ENCODE assay signal across 1 cellular context in genomic region chr7:4830176-4830575, GRCh38.
TF ChIP-seq lines count a peak whose summit lies in the region.

No MANE protein-coding gene starts in this region.

TF ChIP-seq in HepG2, 621 proteins besides CTCF, POLR2A, EP300 and RAD21 (continued from another document):
- TF ChIP-seq, protein P1, sequence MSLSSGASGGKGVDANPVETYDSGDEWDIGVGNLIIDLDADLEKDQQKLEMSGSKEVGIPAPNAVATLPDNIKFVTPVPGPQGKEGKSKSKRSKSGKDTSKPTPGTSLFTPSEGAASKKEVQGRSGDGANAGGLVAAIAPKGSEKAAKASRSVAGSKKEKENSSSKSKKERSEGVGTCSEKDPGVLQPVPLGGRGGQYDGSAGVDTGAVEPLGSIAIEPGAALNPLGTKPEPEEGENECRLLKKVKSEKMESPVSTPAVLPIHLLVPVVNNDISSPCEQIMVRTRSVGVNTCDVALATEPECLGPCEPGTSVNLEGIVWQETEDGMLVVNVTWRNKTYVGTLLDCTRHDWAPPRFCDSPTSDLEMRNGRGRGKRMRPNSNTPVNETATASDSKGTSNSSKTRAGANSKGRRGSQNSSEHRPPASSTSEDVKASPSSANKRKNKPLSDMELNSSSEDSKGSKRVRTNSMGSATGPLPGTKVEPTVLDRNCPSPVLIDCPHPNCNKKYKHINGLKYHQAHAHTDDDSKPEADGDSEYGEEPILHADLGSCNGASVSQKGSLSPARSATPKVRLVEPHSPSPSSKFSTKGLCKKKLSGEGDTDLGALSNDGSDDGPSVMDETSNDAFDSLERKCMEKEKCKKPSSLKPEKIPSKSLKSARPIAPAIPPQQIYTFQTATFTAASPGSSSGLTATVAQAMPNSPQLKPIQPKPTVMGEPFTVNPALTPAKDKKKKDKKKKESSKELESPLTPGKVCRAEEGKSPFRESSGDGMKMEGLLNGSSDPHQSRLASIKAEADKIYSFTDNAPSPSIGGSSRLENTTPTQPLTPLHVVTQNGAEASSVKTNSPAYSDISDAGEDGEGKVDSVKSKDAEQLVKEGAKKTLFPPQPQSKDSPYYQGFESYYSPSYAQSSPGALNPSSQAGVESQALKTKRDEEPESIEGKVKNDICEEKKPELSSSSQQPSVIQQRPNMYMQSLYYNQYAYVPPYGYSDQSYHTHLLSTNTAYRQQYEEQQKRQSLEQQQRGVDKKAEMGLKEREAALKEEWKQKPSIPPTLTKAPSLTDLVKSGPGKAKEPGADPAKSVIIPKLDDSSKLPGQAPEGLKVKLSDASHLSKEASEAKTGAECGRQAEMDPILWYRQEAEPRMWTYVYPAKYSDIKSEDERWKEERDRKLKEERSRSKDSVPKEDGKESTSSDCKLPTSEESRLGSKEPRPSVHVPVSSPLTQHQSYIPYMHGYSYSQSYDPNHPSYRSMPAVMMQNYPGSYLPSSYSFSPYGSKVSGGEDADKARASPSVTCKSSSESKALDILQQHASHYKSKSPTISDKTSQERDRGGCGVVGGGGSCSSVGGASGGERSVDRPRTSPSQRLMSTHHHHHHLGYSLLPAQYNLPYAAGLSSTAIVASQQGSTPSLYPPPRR (CRISPR knock-in tag; IDR thresholded peaks at IDR 0.05; ENCODE audit: borderline replicate concordance), result no peak
- TF ChIP-seq TEAD3 (CRISPR knock-in tag; optimal IDR thresholded peaks at IDR 0.05; ENCODE audit: borderline replicate concordance) (peak; percentile 57), DRAP1 (CRISPR knock-in tag; IDR thresholded peaks at IDR 0.05) (peak; percentile 56), ZNF570 (CRISPR knock-in tag; IDR thresholded peaks at IDR 0.05; ENCODE audit: borderline replicate concordance) (no peak), CAMTA2 (CRISPR knock-in tag; IDR thresholded peaks at IDR 0.05; ENCODE audit: borderline replicate concordance) (no peak), ZSCAN12 (CRISPR knock-in tag; IDR thresholded peaks at IDR 0.05) (no peak)
- TF ChIP-seq, protein P2, sequence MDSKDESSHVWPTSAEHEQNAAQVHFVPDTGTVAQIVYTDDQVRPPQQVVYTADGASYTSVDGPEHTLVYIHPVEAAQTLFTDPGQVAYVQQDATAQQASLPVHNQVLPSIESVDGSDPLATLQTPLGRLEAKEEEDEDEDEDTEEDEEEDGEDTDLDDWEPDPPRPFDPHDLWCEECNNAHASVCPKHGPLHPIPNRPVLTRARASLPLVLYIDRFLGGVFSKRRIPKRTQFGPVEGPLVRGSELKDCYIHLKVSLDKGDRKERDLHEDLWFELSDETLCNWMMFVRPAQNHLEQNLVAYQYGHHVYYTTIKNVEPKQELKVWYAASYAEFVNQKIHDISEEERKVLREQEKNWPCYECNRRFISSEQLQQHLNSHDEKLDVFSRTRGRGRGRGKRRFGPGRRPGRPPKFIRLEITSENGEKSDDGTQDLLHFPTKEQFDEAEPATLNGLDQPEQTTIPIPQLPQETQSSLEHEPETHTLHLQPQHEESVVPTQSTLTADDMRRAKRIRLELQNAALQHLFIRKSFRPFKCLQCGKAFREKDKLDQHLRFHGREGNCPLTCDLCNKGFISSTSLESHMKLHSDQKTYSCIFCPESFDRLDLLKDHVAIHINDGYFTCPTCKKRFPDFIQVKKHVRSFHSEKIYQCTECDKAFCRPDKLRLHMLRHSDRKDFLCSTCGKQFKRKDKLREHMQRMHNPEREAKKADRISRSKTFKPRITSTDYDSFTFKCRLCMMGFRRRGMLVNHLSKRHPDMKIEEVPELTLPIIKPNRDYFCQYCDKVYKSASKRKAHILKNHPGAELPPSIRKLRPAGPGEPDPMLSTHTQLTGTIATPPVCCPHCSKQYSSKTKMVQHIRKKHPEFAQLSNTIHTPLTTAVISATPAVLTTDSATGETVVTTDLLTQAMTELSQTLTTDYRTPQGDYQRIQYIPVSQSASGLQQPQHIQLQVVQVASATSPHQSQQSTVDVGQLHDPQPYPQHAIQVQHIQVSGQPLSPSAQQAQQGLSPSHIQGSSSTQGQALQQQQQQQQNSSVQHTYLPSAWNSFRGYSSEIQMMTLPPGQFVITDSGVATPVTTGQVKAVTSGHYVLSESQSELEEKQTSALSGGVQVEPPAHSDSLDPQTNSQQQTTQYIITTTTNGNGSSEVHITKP (CRISPR knock-in tag; IDR thresholded peaks at IDR 0.05; ENCODE audit: low read depth), result no peak
